ENCODE assay signal across 6 cellular contexts in genomic region chr1:36089393-36090121, GRCh38. TPM values are rescaled to one million over a fixed set of nuclear protein-coding genes. Genes with fewer than 3 reads are reported as not detected.
DNase-seq lines count a peak whose midpoint lies in the region; ATAC-seq and TF ChIP-seq lines count a peak whose summit lies in the region.

No MANE protein-coding gene starts in this region.

- H3K4me1 Mint-ChIP-seq in stimulated activated effector memory CD8-positive, alpha-beta T cell treated with anti-CD3 and anti-CD28 coated beads, Interleukin-12 subunit alpha, Interleukin-12 subunit beta, amount 100 ng/mL, for 72 hours: peaks cover 20% of the 10 kb centered on the region

- no peak for TF ChIP-seq CTCF in GM13976 (IDR thresholded peaks at IDR 0.05; ENCODE audit: borderline replicate concordance, control extremely low read depth, extremely low read depth, insufficient read depth, missing control alignments)
- TF ChIP-seq CTCF in OCI-LY1 (IDR thresholded peaks at IDR 0.05; ENCODE audit: low read length): no peak
- no peak for TF ChIP-seq CTCF in esophagus squamous epithelium (IDR thresholded peaks at IDR 0.05)

- H3K4me2 ChIP-seq in OCI-LY1 (ENCODE audit: low read length): peak overlapping the region; percentile 94

- H3K36me3 ChIP-seq in OCI-LY1 (ENCODE audit: insufficient read depth, low read length): peaks cover 38% of the 10 kb centered on the region
- H3K36me3 ChIP-seq in esophagus squamous epithelium: peaks cover 16 to 41% (median 30%) of the 10 kb centered on the region in 3 donors

- DNase-seq in GM13976 (ENCODE audit: low spot score) (peak; percentile 43), esophagus squamous epithelium (lab: John Stamatoyannopoulos, UW) (no peak), hippocampal formation (lab: John Stamatoyannopoulos, UW) (no peak), cortex of kidney (lab: John Stamatoyannopoulos, UW) (no peak)
- no peak for DNase-seq in stimulated activated effector memory CD8-positive, alpha-beta T cell treated with anti-CD3 and anti-CD28 coated beads, Interleukin-12 subunit alpha, Interleukin-12 subunit beta, amount 100 ng/mL, for 72 hours (ENCODE audit: low spot score in 2 of 2)

- H3K27ac Mint-ChIP-seq in stimulated activated effector memory CD8-positive, alpha-beta T cell treated with anti-CD3 and anti-CD28 coated beads, Interleukin-12 subunit alpha, Interleukin-12 subunit beta, amount 100 ng/mL, for 72 hours: peak overlapping the region; percentile 96

- peaks cover 18% of the 10 kb centered on the region for H3K4me1 ChIP-seq in OCI-LY1 (ENCODE audit: insufficient read depth, low read length, severe bottlenecking)
- peaks cover 17 to 61% (median 22%) of the 10 kb centered on the region in 3 donors for H3K4me1 ChIP-seq in esophagus squamous epithelium

- ATAC-seq in stimulated activated effector memory CD8-positive, alpha-beta T cell treated with anti-CD3 and anti-CD28 coated beads, Interleukin-12 subunit alpha, Interleukin-12 subunit beta, amount 100 ng/mL, for 72 hours: no peak

- H3K79me2 ChIP-seq in OCI-LY1 (ENCODE audit: insufficient read depth, low read length): no peaks in the 10 kb centered on the region

- peak overlapping the region; percentile 78 for H3K9ac ChIP-seq in OCI-LY1 (ENCODE audit: low read length)

- in situ Hi-C loops in GM13976 (cut with MboI; ENCODE audit: low sequenced_read_pairs, unreplicated experiment): no loop called here

- H2AFZ ChIP-seq in OCI-LY1 (ENCODE audit: low read length): no peak overlapping the region

- WGBS in esophagus squamous epithelium, 2 donors: 3 to 5% methylated on average over 28 to 29 of the region's 32 CpGs

- H3K4me3 ChIP-seq in OCI-LY1 (ENCODE audit: low read depth, low read length, poor library complexity, severe bottlenecking) (peak overlapping the region; percentile 79), esophagus squamous epithelium (peak overlapping the region; percentile 71 to 95 (median 84))

- peak overlapping the region; percentile 92 for H3K4me3 Mint-ChIP-seq in stimulated activated effector memory CD8-positive, alpha-beta T cell treated with anti-CD3 and anti-CD28 coated beads, Interleukin-12 subunit alpha, Interleukin-12 subunit beta, amount 100 ng/mL, for 72 hours

- H3K27me3 ChIP-seq in OCI-LY1 (ENCODE audit: insufficient read depth, low read length) (no peaks in the 10 kb centered on the region), esophagus squamous epithelium (peaks cover 0 to 7% (median 0%) of the 10 kb centered on the region in 4 donors)

- H3K27ac ChIP-seq in OCI-LY1 (ENCODE audit: low read depth, low read length, poor library complexity, severe bottlenecking) (no peak overlapping the region), esophagus squamous epithelium (peak overlapping the region; percentile 87 to 94 (median 90))

- no peaks in the 10 kb centered on the region for H3F3A ChIP-seq in OCI-LY1 (ENCODE audit: insufficient read depth, low read length)

- H3K9me3 Mint-ChIP-seq in stimulated activated effector memory CD8-positive, alpha-beta T cell treated with anti-CD3 and anti-CD28 coated beads, Interleukin-12 subunit alpha, Interleukin-12 subunit beta, amount 100 ng/mL, for 72 hours: no peaks in the 10 kb centered on the region

- H3K9me3 ChIP-seq in OCI-LY1 (ENCODE audit: low read length) (no peaks in the 10 kb centered on the region), esophagus squamous epithelium (no peaks in the 10 kb centered on the region)

- H3K36me3 Mint-ChIP-seq in stimulated activated effector memory CD8-positive, alpha-beta T cell treated with anti-CD3 and anti-CD28 coated beads, Interleukin-12 subunit alpha, Interleukin-12 subunit beta, amount 100 ng/mL, for 72 hours: peaks cover 54% of the 10 kb centered on the region

- H4K20me1 ChIP-seq in OCI-LY1 (ENCODE audit: insufficient read depth, low read length): no peaks in the 10 kb centered on the region

- intact Hi-C loops in esophagus squamous epithelium (cut with DNase I): loop anchor here (10.0 kb wide), 1 partner anchor 335 kb away; no protein-coding TSS in a partner anchor

- no peak for TF ChIP-seq POLR2A in esophagus squamous epithelium (IDR thresholded peaks at IDR 0.05)

- H3K9me2 ChIP-seq in OCI-LY1 (ENCODE audit: low read depth, low read length): no peaks in the 10 kb centered on the region

RNA-seq across cellular contexts. Expression of gene ADPRS, which starts 0.9 kb away (rescaled TPM):
- total RNA-seq in esophagus squamous epithelium: 10 to 100 TPM; 41.0 to 57.8 (median 48.1) TPM

RNA-seq across cellular contexts. Expression of gene TEKT2, which starts 5.7 kb away (rescaled TPM):
- total RNA-seq in esophagus squamous epithelium: not detected

RNA-seq across cellular contexts. Expression of gene COL8A2, which starts 35.5 kb away (rescaled TPM):
- 1 to 10 TPM; 4.0 to 7.4 (median 5.1) TPM for total RNA-seq in esophagus squamous epithelium

RNA-seq across cellular contexts. Expression of gene TRAPPC3, which starts 59.7 kb away (rescaled TPM):
- 100 to 1,000 TPM in 2 of 4 donors, 10 to 100 TPM in 2; 68.3 to 132 (median 112) TPM for total RNA-seq in esophagus squamous epithelium
